ENCODE assay signal across 8 cellular contexts in the genomic region with DNA sequence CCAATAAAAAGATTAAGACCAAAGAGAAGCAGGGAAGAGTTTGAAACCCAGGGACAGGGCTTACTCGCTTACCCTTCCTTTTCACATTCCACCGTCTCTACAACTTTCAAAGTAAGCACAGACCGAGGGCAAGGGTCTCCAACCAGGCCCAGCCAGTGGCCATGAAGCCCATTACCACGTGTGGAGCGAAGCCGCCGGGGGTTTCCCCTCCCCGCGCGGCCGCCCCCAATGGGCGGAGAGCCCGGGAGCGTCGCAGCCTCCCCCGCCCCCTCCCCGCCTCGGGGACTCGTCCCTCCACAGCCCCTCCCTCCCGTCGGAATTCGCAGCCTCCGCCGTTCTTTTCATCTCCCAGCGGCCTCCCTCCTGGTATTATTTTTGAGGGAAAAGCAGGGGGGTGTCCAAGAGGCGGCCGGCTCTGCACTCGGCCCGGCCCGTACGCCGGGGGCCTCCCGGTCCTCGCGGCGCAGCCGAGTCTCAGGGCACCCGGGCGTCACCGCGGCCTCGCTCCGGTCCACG. TPM values are rescaled to one million over a fixed set of nuclear protein-coding genes. Genes with fewer than 3 reads are reported as not detected.
DNase-seq lines count a peak whose midpoint lies in the region; ATAC-seq, FAIRE-seq and TF ChIP-seq lines count a peak whose summit lies in the region.

No MANE protein-coding gene starts in this region.

- H3K27ac ChIP-seq in kidney (ENCODE audit: low read depth in 2 of 2, low read length in 2 of 2), result peak overlapping the region; percentile 97 to 98

- H3K4me3 ChIP-seq in kidney (ENCODE audit: low read length in 2 of 2), result peak overlapping the region; percentile 55 to 88

- H3K4me1 ChIP-seq in kidney (ENCODE audit: control insufficient read depth in 1 of 2, insufficient read depth in 1 of 2, low read depth in 1 of 2, low read length in 2 of 2), result peaks cover 0 to 8% of the 10 kb centered on the region in 2 donors

- intact Hi-C loops in kidney (cut with DNase I), result no loop called here

- H3K9ac ChIP-seq in kidney (ENCODE audit: low read length in 2 of 2), result peak overlapping the region; percentile 47 to 89

- DNase-seq in NCI-H2081 (lab: John Stamatoyannopoulos, UW) (peak; percentile 76 to 77), cerebellar cortex (ENCODE audit: low spot score) (peak; percentile 51), kidney (peak; percentile 90), GF-D8 (lab: John Stamatoyannopoulos, UW) (no peak)
- peak; percentile 66 for DNase-seq in activated CD4-positive, alpha-beta T cell treated with anti-CD3 and anti-CD28 coated beads for 1 hour
- DNase-seq in stimulated activated CD4-positive, alpha-beta T cell treated with anti-CD3 and anti-CD28 coated beads, Interleukin-15, amount 100 ng/mL, for 48 hours (ENCODE audit: low read depth in 2 of 2), result peak; percentile 67 to 68

- ATAC-seq in GM18498 (IDR thresholded peaks at IDR 0.05; ENCODE audit: unreplicated experiment) (peak; percentile 44), HG02840 (IDR thresholded peaks at IDR 0.05; ENCODE audit: low FRiP score, unreplicated experiment) (peak; percentile 29)

- no peaks in the 10 kb centered on the region for H3K36me3 ChIP-seq in kidney (ENCODE audit: control insufficient read depth in 1 of 2, insufficient read depth in 2 of 2, low read length in 2 of 2)

- no peak for FAIRE-seq in kidney (lab: Jason Lieb, UNC)

- TF ChIP-seq CTCF in kidney (IDR thresholded peaks at IDR 0.05; ENCODE audit: borderline replicate concordance, extremely low read depth, insufficient read depth), result no peak

- no peaks in the 10 kb centered on the region for H3K9me3 ChIP-seq in kidney (ENCODE audit: control insufficient read depth in 1 of 2, low read length in 2 of 2)

RNA-seq across cellular contexts. Expression of a gene that starts 0.7 kb away (rescaled TPM):
- 288 TPM for total RNA-seq in kidney
- 180 TPM for polyA plus RNA-seq in kidney (ENCODE audit: insufficient read depth, low read depth, low replicate concordance)

RNA-seq across cellular contexts. Expression of a gene that starts 52.2 kb away (rescaled TPM):
- total RNA-seq in kidney, result 15.3 TPM
- polyA plus RNA-seq in kidney (ENCODE audit: insufficient read depth, low read depth, low replicate concordance), result 9.5 TPM
